ENCODE assay signal across 1 cellular context in the genomic region with DNA sequence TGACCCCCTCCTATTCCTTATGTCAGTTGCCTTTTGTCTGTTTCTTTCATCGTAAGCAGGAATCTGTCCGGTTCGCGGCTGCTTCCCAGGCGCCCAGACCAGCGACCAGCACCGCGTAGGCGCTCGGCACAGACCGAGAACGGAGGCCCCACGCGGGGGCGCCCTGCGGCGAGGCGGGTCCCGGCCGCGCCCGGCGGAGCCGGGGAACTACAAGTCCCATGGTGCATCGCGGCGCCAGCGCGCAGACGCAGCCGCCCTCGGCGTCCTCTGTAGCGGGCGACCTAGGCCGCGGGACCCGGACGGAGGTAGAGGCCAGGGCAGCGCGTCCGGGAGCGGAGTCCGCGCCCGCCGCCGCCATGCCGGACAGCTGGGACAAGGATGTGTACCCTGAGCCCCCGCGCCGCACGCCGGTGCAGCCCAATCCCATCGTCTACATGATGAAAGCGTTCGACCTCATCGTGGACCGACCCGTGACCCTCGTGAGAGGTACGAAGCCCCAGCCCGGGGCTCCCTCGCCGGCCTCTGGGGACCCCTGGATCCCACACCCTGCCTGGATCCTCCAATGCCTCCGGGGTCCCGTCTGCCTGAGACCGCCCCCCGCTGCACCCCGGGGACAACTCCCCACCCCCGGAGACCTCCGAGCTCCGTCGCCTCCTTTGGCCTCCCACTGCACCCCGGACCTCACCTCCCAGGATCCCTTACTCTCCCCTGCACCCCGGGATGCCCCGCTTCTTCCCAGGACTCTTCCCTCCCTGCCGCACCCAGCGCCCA.
TF ChIP-seq lines count a peak whose summit lies in the region.

A gene (plus strand): TSS at position 270 of the 771 bp plus-strand sequence. CDS start 87 bp downstream, at position 357.

TF ChIP-seq in HEK293, 187 proteins besides CTCF, POLR2A, EP300 and RAD21 (continued from another document and continues in another):
- TF ChIP-seq, protein P1, sequence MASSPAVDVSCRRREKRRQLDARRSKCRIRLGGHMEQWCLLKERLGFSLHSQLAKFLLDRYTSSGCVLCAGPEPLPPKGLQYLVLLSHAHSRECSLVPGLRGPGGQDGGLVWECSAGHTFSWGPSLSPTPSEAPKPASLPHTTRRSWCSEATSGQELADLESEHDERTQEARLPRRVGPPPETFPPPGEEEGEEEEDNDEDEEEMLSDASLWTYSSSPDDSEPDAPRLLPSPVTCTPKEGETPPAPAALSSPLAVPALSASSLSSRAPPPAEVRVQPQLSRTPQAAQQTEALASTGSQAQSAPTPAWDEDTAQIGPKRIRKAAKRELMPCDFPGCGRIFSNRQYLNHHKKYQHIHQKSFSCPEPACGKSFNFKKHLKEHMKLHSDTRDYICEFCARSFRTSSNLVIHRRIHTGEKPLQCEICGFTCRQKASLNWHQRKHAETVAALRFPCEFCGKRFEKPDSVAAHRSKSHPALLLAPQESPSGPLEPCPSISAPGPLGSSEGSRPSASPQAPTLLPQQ (tag by site-specific recombination; IDR thresholded peaks at IDR 0.05): peak; percentile 73; the same call in 1 of the 2 replicates
- TF ChIP-seq OVOL3 (tag by site-specific recombination; IDR thresholded peaks at IDR 0.05) (0 out of 2 replicates have a peak, but pooled peaks have one; percentile 35), TRIM28 (IDR thresholded peaks at IDR 0.05; ENCODE audit: borderline replicate concordance, low read length) (peak; percentile 73; the same call in 1 of the 2 replicates), ZIC2 (tag by site-specific recombination; IDR thresholded peaks at IDR 0.05) (peak; percentile 55), BCL11A (tag by site-specific recombination; IDR thresholded peaks at IDR 0.05; ENCODE audit: low read depth) (peak; percentile 45; the same call in 1 of the 2 replicates), ZFHX2 (tag by site-specific recombination; conservative IDR thresholded peaks at IDR 0.05) (peak; percentile 75), SCRT2 (tag by site-specific recombination; IDR thresholded peaks at IDR 0.05) (no peak), SP3 (tag by site-specific recombination; IDR thresholded peaks at IDR 0.05) (peak; percentile 51), ZNF391 (tag by site-specific recombination; IDR thresholded peaks at IDR 0.05; ENCODE audit: borderline replicate concordance, low read depth) (0 out of 2 replicates have a peak, but pooled peaks have one; percentile 21), ZNF600 (tag by site-specific recombination; IDR thresholded peaks at IDR 0.05) (0 out of 2 replicates have a peak, but pooled peaks have one; percentile 69), ZNF776 (tag by site-specific recombination; IDR thresholded peaks at IDR 0.05; ENCODE audit: borderline replicate concordance) (no peak), MEIS1 (CRISPR knock-in tag; IDR thresholded peaks at IDR 0.05; ENCODE audit: borderline replicate concordance) (no peak), BCL11B (tag by site-specific recombination; IDR thresholded peaks at IDR 0.05; ENCODE audit: low read depth) (peak; percentile 47; the same call in 1 of the 2 replicates), ZNF341 (tag by site-specific recombination; IDR thresholded peaks at IDR 0.05; ENCODE audit: low read depth) (0 out of 2 replicates have a peak, but pooled peaks have one; percentile 11), YY2 (tag by site-specific recombination; IDR thresholded peaks at IDR 0.05) (peak; percentile 71), GLIS2 (tag by site-specific recombination; IDR thresholded peaks at IDR 0.05) (peak; percentile 72), ZXDB (tag by site-specific recombination; IDR thresholded peaks at IDR 0.05) (peak; percentile 78), ZFP37 (tag by site-specific recombination; IDR thresholded peaks at IDR 0.05) (0 out of 2 replicates have a peak, but pooled peaks have one; percentile 43), ZNF76 (tag by site-specific recombination; IDR thresholded peaks at IDR 0.05; ENCODE audit: borderline replicate concordance, low read depth) (peak; percentile 94), ZNF510 (tag by site-specific recombination; IDR thresholded peaks at IDR 0.05; ENCODE audit: insufficient replicate concordance) (no peak), GLI2 (tag by site-specific recombination; IDR thresholded peaks at IDR 0.05; ENCODE audit: borderline replicate concordance, low read depth) (no peak), ZNF558 (tag by site-specific recombination; IDR thresholded peaks at IDR 0.05) (no peak), ZNF501 (tag by site-specific recombination; IDR thresholded peaks at IDR 0.05) (peak; percentile 52; the same call in 1 of the 2 replicates), KLF10 (tag by site-specific recombination; IDR thresholded peaks at IDR 0.05) (peak; percentile 77), ZNF610 (tag by site-specific recombination; IDR thresholded peaks at IDR 0.05; ENCODE audit: borderline replicate concordance) (0 out of 2 replicates have a peak, but pooled peaks have one; percentile 10), ZNF354C (tag by site-specific recombination; IDR thresholded peaks at IDR 0.05; ENCODE audit: borderline replicate concordance, low read depth) (no peak), KLF16 (tag by site-specific recombination; IDR thresholded peaks at IDR 0.05) (peak; percentile 59; the same call in 1 of the 2 replicates), ZBTB17 (tag by site-specific recombination; IDR thresholded peaks at IDR 0.05) (peak; percentile 63), GLIS1 (tag by site-specific recombination; IDR thresholded peaks at IDR 0.05) (peak; percentile 30), ZNF626 (tag by site-specific recombination; IDR thresholded peaks at IDR 0.05) (no peak), KLF8 (tag by site-specific recombination; IDR thresholded peaks at IDR 0.05) (0 out of 2 replicates have a peak, but pooled peaks have one; percentile 23), ZNF521 (tag by site-specific recombination; IDR thresholded peaks at IDR 0.05) (no peak), GLI4 (tag by site-specific recombination; IDR thresholded peaks at IDR 0.05) (0 out of 2 replicates have a peak, but pooled peaks have one; percentile 47), ZNF157 (tag by site-specific recombination; IDR thresholded peaks at IDR 0.05) (no peak), ZBTB20 (tag by site-specific recombination; IDR thresholded peaks at IDR 0.05) (peak; percentile 87), ZNF274 (IDR thresholded peaks at IDR 0.05; ENCODE audit: low read length) (no peak), ZNF274 (tag by site-specific recombination; IDR thresholded peaks at IDR 0.05; ENCODE audit: borderline replicate concordance) (no peak), ZNF335 (tag by site-specific recombination; conservative IDR thresholded peaks at IDR 0.05) (peak; percentile 87), SP7 (tag by site-specific recombination; IDR thresholded peaks at IDR 0.05) (0 out of 2 replicates have a peak, but pooled peaks have one; percentile 70), ZNF707 (tag by site-specific recombination; IDR thresholded peaks at IDR 0.05) (no peak), ZNF121 (tag by site-specific recombination; IDR thresholded peaks at IDR 0.05) (no peak), ZBTB48 (tag by site-specific recombination; IDR thresholded peaks at IDR 0.05) (peak; percentile 69; the same call in 1 of the 2 replicates)
- TF ChIP-seq, protein P2, sequence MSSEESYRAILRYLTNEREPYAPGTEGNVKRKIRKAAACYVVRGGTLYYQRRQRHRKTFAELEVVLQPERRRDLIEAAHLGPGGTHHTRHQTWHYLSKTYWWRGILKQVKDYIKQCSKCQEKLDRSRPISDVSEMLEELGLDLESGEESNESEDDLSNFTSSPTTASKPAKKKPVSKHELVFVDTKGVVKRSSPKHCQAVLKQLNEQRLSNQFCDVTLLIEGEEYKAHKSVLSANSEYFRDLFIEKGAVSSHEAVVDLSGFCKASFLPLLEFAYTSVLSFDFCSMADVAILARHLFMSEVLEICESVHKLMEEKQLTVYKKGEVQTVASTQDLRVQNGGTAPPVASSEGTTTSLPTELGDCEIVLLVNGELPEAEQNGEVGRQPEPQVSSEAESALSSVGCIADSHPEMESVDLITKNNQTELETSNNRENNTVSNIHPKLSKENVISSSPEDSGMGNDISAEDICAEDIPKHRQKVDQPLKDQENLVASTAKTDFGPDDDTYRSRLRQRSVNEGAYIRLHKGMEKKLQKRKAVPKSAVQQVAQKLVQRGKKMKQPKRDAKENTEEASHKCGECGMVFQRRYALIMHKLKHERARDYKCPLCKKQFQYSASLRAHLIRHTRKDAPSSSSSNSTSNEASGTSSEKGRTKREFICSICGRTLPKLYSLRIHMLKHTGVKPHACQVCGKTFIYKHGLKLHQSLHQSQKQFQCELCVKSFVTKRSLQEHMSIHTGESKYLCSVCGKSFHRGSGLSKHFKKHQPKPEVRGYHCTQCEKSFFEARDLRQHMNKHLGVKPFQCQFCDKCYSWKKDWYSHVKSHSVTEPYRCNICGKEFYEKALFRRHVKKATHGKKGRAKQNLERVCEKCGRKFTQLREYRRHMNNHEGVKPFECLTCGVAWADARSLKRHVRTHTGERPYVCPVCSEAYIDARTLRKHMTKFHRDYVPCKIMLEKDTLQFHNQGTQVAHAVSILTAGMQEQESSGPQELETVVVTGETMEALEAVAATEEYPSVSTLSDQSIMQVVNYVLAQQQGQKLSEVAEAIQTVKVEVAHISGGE (tag by site-specific recombination; conservative IDR thresholded peaks at IDR 0.05; ENCODE audit: low read depth): peak; percentile 68
- TF ChIP-seq, protein P3, sequence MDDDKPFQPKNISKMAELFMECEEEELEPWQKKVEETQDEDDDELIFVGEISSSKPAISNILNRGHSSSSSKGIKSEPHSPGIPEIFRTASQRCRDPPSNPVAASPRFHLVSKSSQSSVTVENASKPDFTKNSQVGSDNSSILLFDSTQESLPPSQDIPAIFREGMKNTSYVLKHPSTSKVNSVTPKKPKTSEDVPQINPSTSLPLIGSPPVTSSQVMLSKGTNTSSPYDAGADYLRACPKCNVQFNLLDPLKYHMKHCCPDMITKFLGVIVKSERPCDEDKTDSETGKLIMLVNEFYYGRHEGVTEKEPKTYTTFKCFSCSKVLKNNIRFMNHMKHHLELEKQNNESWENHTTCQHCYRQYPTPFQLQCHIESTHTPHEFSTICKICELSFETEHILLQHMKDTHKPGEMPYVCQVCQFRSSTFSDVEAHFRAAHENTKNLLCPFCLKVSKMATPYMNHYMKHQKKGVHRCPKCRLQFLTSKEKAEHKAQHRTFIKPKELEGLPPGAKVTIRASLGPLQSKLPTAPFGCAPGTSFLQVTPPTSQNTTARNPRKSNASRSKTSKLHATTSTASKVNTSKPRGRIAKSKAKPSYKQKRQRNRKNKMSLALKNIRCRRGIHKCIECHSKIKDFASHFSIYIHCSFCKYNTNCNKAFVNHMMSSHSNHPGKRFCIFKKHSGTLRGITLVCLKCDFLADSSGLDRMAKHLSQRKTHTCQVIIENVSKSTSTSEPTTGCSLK (tag by site-specific recombination; IDR thresholded peaks at IDR 0.05): no peak
- TF ChIP-seq, protein P4, sequence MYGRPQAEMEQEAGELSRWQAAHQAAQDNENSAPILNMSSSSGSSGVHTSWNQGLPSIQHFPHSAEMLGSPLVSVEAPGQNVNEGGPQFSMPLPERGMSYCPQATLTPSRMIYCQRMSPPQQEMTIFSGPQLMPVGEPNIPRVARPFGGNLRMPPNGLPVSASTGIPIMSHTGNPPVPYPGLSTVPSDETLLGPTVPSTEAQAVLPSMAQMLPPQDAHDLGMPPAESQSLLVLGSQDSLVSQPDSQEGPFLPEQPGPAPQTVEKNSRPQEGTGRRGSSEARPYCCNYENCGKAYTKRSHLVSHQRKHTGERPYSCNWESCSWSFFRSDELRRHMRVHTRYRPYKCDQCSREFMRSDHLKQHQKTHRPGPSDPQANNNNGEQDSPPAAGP (tag by site-specific recombination; IDR thresholded peaks at IDR 0.05): peak; percentile 73; the same call in 1 of the 2 replicates
- TF ChIP-seq, protein P5, sequence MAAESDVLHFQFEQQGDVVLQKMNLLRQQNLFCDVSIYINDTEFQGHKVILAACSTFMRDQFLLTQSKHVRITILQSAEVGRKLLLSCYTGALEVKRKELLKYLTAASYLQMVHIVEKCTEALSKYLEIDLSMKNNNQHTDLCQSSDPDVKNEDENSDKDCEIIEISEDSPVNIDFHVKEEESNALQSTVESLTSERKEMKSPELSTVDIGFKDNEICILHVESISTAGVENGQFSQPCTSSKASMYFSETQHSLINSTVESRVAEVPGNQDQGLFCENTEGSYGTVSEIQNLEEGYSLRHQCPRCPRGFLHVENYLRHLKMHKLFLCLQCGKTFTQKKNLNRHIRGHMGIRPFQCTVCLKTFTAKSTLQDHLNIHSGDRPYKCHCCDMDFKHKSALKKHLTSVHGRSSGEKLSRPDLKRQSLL (tag by site-specific recombination; IDR thresholded peaks at IDR 0.05): peak; percentile 7; the same call in 1 of the 2 replicates
- TF ChIP-seq, protein P6, sequence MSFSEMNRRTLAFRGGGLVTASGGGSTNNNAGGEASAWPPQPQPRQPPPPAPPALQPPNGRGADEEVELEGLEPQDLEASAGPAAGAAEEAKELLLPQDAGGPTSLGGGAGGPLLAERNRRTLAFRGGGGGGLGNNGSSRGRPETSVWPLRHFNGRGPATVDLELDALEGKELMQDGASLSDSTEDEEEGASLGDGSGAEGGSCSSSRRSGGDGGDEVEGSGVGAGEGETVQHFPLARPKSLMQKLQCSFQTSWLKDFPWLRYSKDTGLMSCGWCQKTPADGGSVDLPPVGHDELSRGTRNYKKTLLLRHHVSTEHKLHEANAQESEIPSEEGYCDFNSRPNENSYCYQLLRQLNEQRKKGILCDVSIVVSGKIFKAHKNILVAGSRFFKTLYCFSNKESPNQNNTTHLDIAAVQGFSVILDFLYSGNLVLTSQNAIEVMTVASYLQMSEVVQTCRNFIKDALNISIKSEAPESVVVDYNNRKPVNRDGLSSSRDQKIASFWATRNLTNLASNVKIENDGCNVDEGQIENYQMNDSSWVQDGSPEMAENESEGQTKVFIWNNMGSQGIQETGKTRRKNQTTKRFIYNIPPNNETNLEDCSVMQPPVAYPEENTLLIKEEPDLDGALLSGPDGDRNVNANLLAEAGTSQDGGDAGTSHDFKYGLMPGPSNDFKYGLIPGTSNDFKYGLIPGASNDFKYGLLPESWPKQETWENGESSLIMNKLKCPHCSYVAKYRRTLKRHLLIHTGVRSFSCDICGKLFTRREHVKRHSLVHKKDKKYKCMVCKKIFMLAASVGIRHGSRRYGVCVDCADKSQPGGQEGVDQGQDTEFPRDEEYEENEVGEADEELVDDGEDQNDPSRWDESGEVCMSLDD (tag by site-specific recombination; IDR thresholded peaks at IDR 0.05): peak; percentile 68
- TF ChIP-seq, protein P7, sequence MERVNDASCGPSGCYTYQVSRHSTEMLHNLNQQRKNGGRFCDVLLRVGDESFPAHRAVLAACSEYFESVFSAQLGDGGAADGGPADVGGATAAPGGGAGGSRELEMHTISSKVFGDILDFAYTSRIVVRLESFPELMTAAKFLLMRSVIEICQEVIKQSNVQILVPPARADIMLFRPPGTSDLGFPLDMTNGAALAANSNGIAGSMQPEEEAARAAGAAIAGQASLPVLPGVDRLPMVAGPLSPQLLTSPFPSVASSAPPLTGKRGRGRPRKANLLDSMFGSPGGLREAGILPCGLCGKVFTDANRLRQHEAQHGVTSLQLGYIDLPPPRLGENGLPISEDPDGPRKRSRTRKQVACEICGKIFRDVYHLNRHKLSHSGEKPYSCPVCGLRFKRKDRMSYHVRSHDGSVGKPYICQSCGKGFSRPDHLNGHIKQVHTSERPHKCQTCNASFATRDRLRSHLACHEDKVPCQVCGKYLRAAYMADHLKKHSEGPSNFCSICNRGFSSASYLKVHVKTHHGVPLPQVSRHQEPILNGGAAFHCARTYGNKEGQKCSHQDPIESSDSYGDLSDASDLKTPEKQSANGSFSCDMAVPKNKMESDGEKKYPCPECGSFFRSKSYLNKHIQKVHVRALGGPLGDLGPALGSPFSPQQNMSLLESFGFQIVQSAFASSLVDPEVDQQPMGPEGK (tag by site-specific recombination; IDR thresholded peaks at IDR 0.05): peak; percentile 76; the same call in 1 of the 2 replicates
